In the genomic region with DNA sequence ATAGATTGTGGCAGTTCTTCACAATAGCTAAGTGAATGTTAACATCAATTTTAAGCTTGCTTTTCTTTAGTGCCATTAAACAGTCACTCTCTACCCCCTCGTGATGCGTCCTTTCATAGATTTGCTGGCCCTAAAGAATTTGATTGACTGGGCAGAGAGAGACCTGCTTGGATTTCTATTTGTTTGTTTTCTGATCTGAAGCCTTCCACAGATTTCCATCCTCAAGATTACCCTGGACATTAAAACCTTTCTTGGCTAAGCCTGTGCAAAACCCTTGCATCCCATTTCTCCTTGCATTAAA, we compare ENCODE assay signal across 24 cellular contexts.
"Had no signal": no experiment of that assay in that cellular context is flagged by ENCODE, and none has a peak within 500 bp of the region (broad histone marks: within the 10 kb centered on the region; RNA-seq: fewer than 3 reads in every experiment).

No MANE protein-coding gene starts in this region.

- H3K4me3 Mint-ChIP-seq: activated naive CD4-positive, alpha-beta T cell treated with anti-CD3 and anti-CD28 coated beads for 36 hours; activated naive CD8-positive, alpha-beta T cell treated with anti-CD3 and anti-CD28 coated beads for 36 hours; activated T-helper 1 cell treated with anti-CD3 and anti-CD28 coated beads, Interleukin-12 subunit alpha, Interleukin-12 subunit beta, Interleukin-2, Interleukin-4 antibody, amounts not matched to agents 30 ng/mL and 10 ng/mL and 1 ng/mL, durations not matched to agents 14 hours and 24 hours and 36 hours; memory B cell; naive thymus-derived CD8-positive, alpha-beta T cell had no signal

- H3K4me1 Mint-ChIP-seq: activated naive CD8-positive, alpha-beta T cell treated with anti-CD3 and anti-CD28 coated beads for 36 hours; memory B cell; naive thymus-derived CD8-positive, alpha-beta T cell had no signal

- H3K27me3 ChIP-seq: ascending aorta, cardiac muscle cell, colonic mucosa, heart right ventricle, right lobe of liver, uterus had no signal

- H3K27ac Mint-ChIP-seq: activated naive CD4-positive, alpha-beta T cell treated with anti-CD3 and anti-CD28 coated beads for 36 hours; activated naive CD8-positive, alpha-beta T cell treated with anti-CD3 and anti-CD28 coated beads for 36 hours; activated T-helper 1 cell treated with anti-CD3 and anti-CD28 coated beads, Interleukin-12 subunit alpha, Interleukin-12 subunit beta, Interleukin-2, Interleukin-4 antibody, amounts not matched to agents 30 ng/mL and 10 ng/mL and 1 ng/mL, durations not matched to agents 14 hours and 24 hours and 36 hours; memory B cell; naive thymus-derived CD8-positive, alpha-beta T cell had no signal

- H3K9me3 ChIP-seq: ascending aorta, colonic mucosa, heart right ventricle, right lobe of liver, thoracic aorta, uterus had no signal

- H3K36me3 Mint-ChIP-seq: activated naive CD8-positive, alpha-beta T cell treated with anti-CD3 and anti-CD28 coated beads for 36 hours; brain; memory B cell; naive thymus-derived CD8-positive, alpha-beta T cell had no signal

- DNase-seq: activated CD4-positive, alpha-beta T cell treated with anti-CD3 and anti-CD28 coated beads for 48 hours; activated CD4-positive, alpha-beta T cell treated with anti-CD3 and anti-CD28 coated beads, Interleukin-2, amount 50 U/mL, for 48 hours; activated CD8-positive, alpha-beta memory T cell treated with anti-CD3 and anti-CD28 coated beads for 24 hours; activated effector memory CD4-positive, alpha-beta T cell treated with anti-CD3 and anti-CD28 coated beads, Interleukin-2, amount 50 U/mL, for 16 hours; activated naive CD4-positive, alpha-beta T cell treated with anti-CD3 and anti-CD28 coated beads for 36 hours; activated naive CD8-positive, alpha-beta T cell treated with anti-CD3 and anti-CD28 coated beads for 36 hours; cerebellar nuclear complex; colonic mucosa; effector memory CD4-positive, alpha-beta T cell; heart right ventricle; naive thymus-derived CD8-positive, alpha-beta T cell; posterior cingulate gyrus; right lobe of liver; stimulated activated CD4-positive, alpha-beta T cell treated with anti-CD3 and anti-CD28 coated beads, Interleukin-2, amount 100 ng/mL, for 48 hours; stimulated activated naive CD8-positive, alpha-beta T cell treated with anti-CD3 and anti-CD28 coated beads, Interleukin-15, Interleukin-2, amounts not matched to agents 100 U/mL and 50 U/mL, for 24 hours; trophoblast cell; uterus had no signal

- H3K27me3 Mint-ChIP-seq: activated naive CD8-positive, alpha-beta T cell treated with anti-CD3 and anti-CD28 coated beads for 36 hours; brain had no signal

- H3K36me3 ChIP-seq: ascending aorta, cardiac muscle cell, colonic mucosa, heart right ventricle, right lobe of liver, thoracic aorta, uterus had no signal

- H3K4me3 ChIP-seq: ascending aorta, cardiac muscle cell, colonic mucosa, heart right ventricle, right lobe of liver, thoracic aorta, uterus had no signal

- H3K4me1 ChIP-seq: ascending aorta, colonic mucosa had no signal

- H3K9me3 Mint-ChIP-seq: activated naive CD4-positive, alpha-beta T cell treated with anti-CD3 and anti-CD28 coated beads for 36 hours; activated naive CD8-positive, alpha-beta T cell treated with anti-CD3 and anti-CD28 coated beads for 36 hours; activated T-helper 1 cell treated with anti-CD3 and anti-CD28 coated beads, Interleukin-12 subunit alpha, Interleukin-12 subunit beta, Interleukin-2, Interleukin-4 antibody, amounts not matched to agents 30 ng/mL and 10 ng/mL and 1 ng/mL, durations not matched to agents 14 hours and 24 hours and 36 hours; brain; memory B cell; naive thymus-derived CD8-positive, alpha-beta T cell had no signal

- H3K27ac ChIP-seq: ascending aorta, cardiac muscle cell, colonic mucosa, heart right ventricle, right lobe of liver, thoracic aorta had no signal

- ATAC-seq: activated CD4-positive, CD25-positive, alpha-beta regulatory T cell treated with anti-CD3 and anti-CD28 coated beads, Interleukin-2, amount 50 U/mL, for 24 hours; naive thymus-derived CD8-positive, alpha-beta T cell; right lobe of liver; stimulated activated naive CD8-positive, alpha-beta T cell treated with anti-CD3 and anti-CD28 coated beads, Interleukin-15, Interleukin-2, amounts not matched to agents 100 U/mL and 50 U/mL, for 24 hours had no signal
